ENCODE assay signal across 18 cellular contexts in the genomic region with DNA sequence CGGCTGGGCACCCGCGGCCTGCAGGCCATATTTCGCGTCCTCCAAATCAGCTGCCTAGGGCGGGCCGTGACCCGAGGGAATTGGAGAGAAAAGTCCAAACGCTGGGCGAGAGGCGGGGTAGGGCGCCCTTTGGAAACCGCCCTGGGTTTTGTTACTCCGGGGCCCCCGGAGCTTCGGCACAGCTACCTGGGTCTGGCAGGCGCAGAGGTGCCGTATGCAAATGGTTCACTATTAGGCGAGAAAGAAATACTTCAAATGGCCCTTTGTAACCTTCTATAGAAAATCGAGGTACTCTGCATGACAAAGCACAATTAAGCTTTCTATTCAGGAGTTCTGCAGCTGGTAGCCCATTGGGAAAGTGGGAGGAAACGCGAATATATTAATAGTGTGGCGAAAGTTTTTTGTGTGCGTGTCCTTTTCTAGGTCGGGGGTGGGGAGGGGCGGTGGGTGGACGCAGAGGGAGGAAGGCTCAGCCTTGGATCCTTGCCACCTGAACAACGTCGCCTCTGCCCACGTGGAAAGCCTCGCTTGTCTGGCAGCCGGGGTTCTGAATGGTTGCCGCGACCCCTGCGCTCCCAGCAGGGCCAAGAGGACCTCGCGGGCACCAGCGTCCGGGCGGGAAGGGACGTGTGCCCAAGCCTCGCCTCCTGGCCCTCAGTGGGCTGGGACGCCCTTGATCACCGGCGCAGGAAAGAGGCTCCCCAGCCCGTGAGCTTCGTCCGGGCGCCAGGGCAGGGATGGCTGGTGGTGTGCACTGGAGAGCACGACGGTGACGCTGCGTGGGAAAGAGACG. TPM values are rescaled to one million over a fixed set of nuclear protein-coding genes. Genes with fewer than 3 reads are reported as not detected.
DNase-seq lines count a peak whose midpoint lies in the region; ATAC-seq and TF ChIP-seq lines count a peak whose summit lies in the region.
"Had no signal": no experiment of that assay in that cellular context is flagged by ENCODE, and none has a peak within 500 bp of the region (broad histone marks: within the 10 kb centered on the region; RNA-seq: fewer than 3 reads in every experiment).

No MANE protein-coding gene starts in this region.

- intact Hi-C loops in gastrocnemius medialis (cut with DNase I; ENCODE audit: low total_unique reads) (no loop called here), tibial artery (cut with DNase I; ENCODE audit: low total_unique reads) (no loop called here)

- H3K36me3 ChIP-seq in HUES48 (ENCODE audit: control insufficient read depth, insufficient read depth, low read length) = no peaks in the 10 kb centered on the region
- no peaks in the 10 kb centered on the region for H3K36me3 ChIP-seq in gastrocnemius medialis
- H3K36me3 ChIP-seq in tibial artery = no peaks in the 10 kb centered on the region

- H3K4me3 ChIP-seq in HUES48 (ENCODE audit: low read depth, low read length) (peak overlapping the region; percentile 44), gastrocnemius medialis (peak overlapping the region in 3 of 4 donors; percentile 18 to 34 (median 33)), tibial artery (peak overlapping the region in 1 of 2 donors; percentile 18)

- in situ Hi-C loops in gastrocnemius medialis (cut with MboI; ENCODE audit: low sequenced_read_pairs in 4 of 4) = no loop called here

- no peak for TF ChIP-seq POLR2A in gastrocnemius medialis (IDR thresholded peaks at IDR 0.05)

- H3K4me1 ChIP-seq in HUES48 (ENCODE audit: control insufficient read depth, insufficient read depth, low read length) = peaks cover 49% of the 10 kb centered on the region
- H3K4me1 ChIP-seq in gastrocnemius medialis = peaks cover 0 to 9% of the 10 kb centered on the region in 2 donors
- peaks cover 0 to 22% (median 12%) of the 10 kb centered on the region in 4 donors for H3K4me1 ChIP-seq in tibial artery

- H3K27me3 ChIP-seq in HUES48 (ENCODE audit: control insufficient read depth, insufficient read depth, low read length) (peaks cover 82% of the 10 kb centered on the region), gastrocnemius medialis (peaks cover 34 to 55% (median 47%) of the 10 kb centered on the region in 3 donors), tibial artery (peaks cover 0 to 66% of the 10 kb centered on the region in 2 donors)

- H3K27ac ChIP-seq in HUES48 (ENCODE audit: low read depth, low read length) = no peak overlapping the region
- H3K27ac ChIP-seq in gastrocnemius medialis = no peak overlapping the region
- H3K27ac ChIP-seq in tibial artery = no peak overlapping the region

- no peak for TF ChIP-seq CTCF in gastrocnemius medialis (IDR thresholded peaks at IDR 0.05 in 4 of 5, conservative IDR thresholded peaks at IDR 0.05 in 1 of 5)
- no peak for TF ChIP-seq CTCF in tibial artery (IDR thresholded peaks at IDR 0.05)

- H3K9me3 ChIP-seq in HUES48 (ENCODE audit: control insufficient read depth, insufficient read depth, low read length) (no peaks in the 10 kb centered on the region), gastrocnemius medialis (no peaks in the 10 kb centered on the region), tibial artery (no peaks in the 10 kb centered on the region)

- DNase-seq in dermis blood vessel endothelial cell = peak; percentile 10
- peak; percentile 73 for DNase-seq in left lobe of liver (ENCODE audit: low spot score)
- no peak for DNase-seq in gastrocnemius medialis
- DNase-seq in stimulated activated CD4-positive, alpha-beta T cell treated with anti-CD3 and anti-CD28 coated beads, Interleukin-15, amount 100 ng/mL, for 24 hours = no peak
- no peak for DNase-seq in tibial artery
- no peak for DNase-seq in activated T-cell treated with anti-CD3 and anti-CD28 coated beads, Interleukin-2, amount 50 U/mL, for 1 hour
- DNase-seq: activated CD4-positive, alpha-beta T cell treated with anti-CD3 and anti-CD28 coated beads, Interleukin-2, amount 50 U/mL, for 48 hours; effector memory CD4-positive, alpha-beta T cell; hypothalamus; natural killer cell; NCI-H2171; PC-3; stimulated activated CD4-positive, alpha-beta T cell treated with anti-CD3 and anti-CD28 coated beads, Interleukin-2, amount 100 ng/mL, for 24 hours; T-helper 17 cell had no signal

- ATAC-seq in left lobe of liver (peak; percentile 85), gastrocnemius medialis (no peak), HG03097 (IDR thresholded peaks at IDR 0.05; ENCODE audit: low FRiP score, unreplicated experiment) (no peak)
- ATAC-seq: activated naive CD4-positive, alpha-beta T cell treated with anti-CD3 and anti-CD28 coated beads, Interleukin-2, amount 50 U/mL, for 72 hours; natural killer cell; PC-3; stimulated activated memory B cell treated with anti-CD40 and anti-IgM and Interleukin-4, amounts not matched to agents 10 μg/mL and 1 μg/mL and 100 μg/mL, for 72 hours; T-helper 17 cell had no signal

- 0 out of 2 replicates have a peak overlapping the region, but pooled peaks have one; percentile 2 for H3K9ac ChIP-seq in HUES48 (ENCODE audit: low read depth, low read length)

RNA-seq across cellular contexts. Expression of a gene that starts 9.5 kb away (rescaled TPM):
- total RNA-seq in dermis blood vessel endothelial cell (0.33 TPM in 1 of 2 replicates, not detected in the other), left lobe of liver (not detected), gastrocnemius medialis (not detected)
- total RNA-seq: activated naive CD4-positive, alpha-beta T cell treated with anti-CD3 and anti-CD28 coated beads, Interleukin-2, amount 50 U/mL, for 72 hours; natural killer cell; PC-3; T-helper 17 cell had no signal

RNA-seq across cellular contexts. Expression of a gene that starts 45.0 kb away (rescaled TPM):
- total RNA-seq in dermis blood vessel endothelial cell = 59.4 and 90.2 TPM in 2 replicates
- 9.6 TPM for total RNA-seq in left lobe of liver
- 10 to 100 TPM; 11.9 to 18.6 (median 15.5) TPM for total RNA-seq in gastrocnemius medialis

Comparison
In these comparisons a context has a peak if more than half of its experiments do, and no peak if none do; other contexts are left out.
1. DNase-seq: peak in dermis blood vessel endothelial cell (single experiment) and left lobe of liver (single experiment); none in gastrocnemius medialis (0 of 2), stimulated activated CD4-positive, alpha-beta T cell treated with anti-CD3 and anti-CD28 coated beads, Interleukin-15, amount 100 ng/mL, for 24 hours (single experiment), tibial artery (0 of 2) and activated T-cell treated with anti-CD3 and anti-CD28 coated beads, Interleukin-2, amount 50 U/mL, for 1 hour (single experiment).